ENCODE assay signal across 25 cellular contexts in the genomic region with DNA sequence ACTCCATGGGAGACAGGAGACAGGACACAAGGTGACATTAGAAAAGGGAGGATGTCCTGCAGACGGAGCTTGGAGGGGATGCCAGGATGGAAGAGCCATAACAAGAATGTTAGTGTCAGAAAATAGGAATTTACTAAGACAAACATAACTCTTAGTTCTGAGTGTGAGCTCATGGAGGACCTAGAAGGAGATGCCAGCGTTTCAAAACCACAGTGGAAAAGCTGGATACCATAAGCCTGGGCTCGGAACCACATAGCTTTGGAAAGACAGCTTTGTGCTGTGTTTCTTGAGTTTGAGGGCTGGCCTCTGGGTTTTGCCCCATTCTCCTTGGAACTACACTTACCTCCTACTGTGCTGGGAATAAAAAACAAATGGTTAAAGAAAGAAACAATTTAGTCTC.
A peak's percentile ranks its signal among the peaks of the same experiment; 100 is the strongest.
DNase-seq lines count a peak whose midpoint lies in the region; TF ChIP-seq lines count a peak whose summit lies in the region.
"Had no signal": no experiment of that assay in that cellular context is flagged by ENCODE, and none has a peak within 500 bp of the region (broad histone marks: within the 10 kb centered on the region; RNA-seq: fewer than 3 reads in every experiment).

No MANE protein-coding gene starts in this region.

- H2BK15ac ChIP-seq in mesenchymal stem cell (ENCODE audit: low read depth, poor library complexity, severe bottlenecking): no peak overlapping the region

- in situ Hi-C loops in brain microvascular endothelial cell (cut with HindIII; ENCODE audit: low pct_ligation_motif_present, low sequenced_read_pairs): no loop called here

- H3K4me1 Mint-ChIP-seq in glutamatergic neuron (ENCODE audit: low read depth, unreplicated experiment): peaks cover 11% of the 10 kb centered on the region
- no peaks in the 10 kb centered on the region for H3K4me1 Mint-ChIP-seq in activated T-cell treated with anti-CD3 and anti-CD28 coated beads, Interleukin-2, amount 50 U/mL, for 24 hours (ENCODE audit: low read depth)
- H3K4me1 Mint-ChIP-seq: activated CD8-positive, alpha-beta memory T cell treated with anti-CD3 and anti-CD28 coated beads, Interleukin-2, amount 10 ng/mL, durations not matched to agents 7 days and 5 days; CD14-positive monocyte; T-cell had no signal

- H2AK5ac ChIP-seq in mesenchymal stem cell (ENCODE audit: low read length, severe bottlenecking): no peak overlapping the region

- H3K4me1 ChIP-seq in mesenchymal stem cell (ENCODE audit: control insufficient read depth, insufficient read depth, low read depth, low read length): peaks cover 2% of the 10 kb centered on the region
- H3K4me1 ChIP-seq: lower lobe of right lung had no signal

- H4K8ac ChIP-seq in mesenchymal stem cell (ENCODE audit: low read length): no peak overlapping the region

- H3K4me3 ChIP-seq in brain microvascular endothelial cell (ENCODE audit: low read depth, low read length) (no peak overlapping the region), mesenchymal stem cell (ENCODE audit: insufficient read depth in 1 of 2, low read depth in 1 of 2, low read length in 2 of 2) (no peak overlapping the region)
- H3K4me3 ChIP-seq: lower lobe of right lung had no signal

- H3K27ac Mint-ChIP-seq in glutamatergic neuron (ENCODE audit: unreplicated experiment): no peak overlapping the region
- no peak overlapping the region for H3K27ac Mint-ChIP-seq in activated T-cell treated with anti-CD3 and anti-CD28 coated beads, Interleukin-2, amount 50 U/mL, for 24 hours
- H3K27ac Mint-ChIP-seq: activated CD8-positive, alpha-beta memory T cell treated with anti-CD3 and anti-CD28 coated beads, Interleukin-2, amount 10 ng/mL, durations not matched to agents 7 days and 5 days; activated naive CD8-positive, alpha-beta T cell treated with anti-CD3 and anti-CD28 coated beads for 36 hours; CD14-positive monocyte; dendritic cell treated with granulocyte-macrophage colony-stimulating factor and Interleukin-4, amounts not matched to agents 40 ng/mL and 50 ng/mL, for 4 days; T-cell had no signal

- H3K27me3 Mint-ChIP-seq in glutamatergic neuron (ENCODE audit: unreplicated experiment): peaks cover 4% of the 10 kb centered on the region
- no peaks in the 10 kb centered on the region for H3K27me3 Mint-ChIP-seq in activated T-cell treated with anti-CD3 and anti-CD28 coated beads, Interleukin-2, amount 50 U/mL, for 24 hours
- H3K27me3 Mint-ChIP-seq: activated naive CD8-positive, alpha-beta T cell treated with anti-CD3 and anti-CD28 coated beads for 36 hours; dendritic cell treated with granulocyte-macrophage colony-stimulating factor and Interleukin-4, amounts not matched to agents 40 ng/mL and 50 ng/mL, for 4 days; T-cell had no signal

- no peak overlapping the region for H3K4me3 Mint-ChIP-seq in glutamatergic neuron (ENCODE audit: unreplicated experiment)
- no peak overlapping the region for H3K4me3 Mint-ChIP-seq in activated T-cell treated with anti-CD3 and anti-CD28 coated beads, Interleukin-2, amount 50 U/mL, for 24 hours
- H3K4me3 Mint-ChIP-seq: activated CD8-positive, alpha-beta memory T cell treated with anti-CD3 and anti-CD28 coated beads, Interleukin-2, amount 10 ng/mL, durations not matched to agents 7 days and 5 days; activated naive CD8-positive, alpha-beta T cell treated with anti-CD3 and anti-CD28 coated beads for 36 hours; CD14-positive monocyte; dendritic cell treated with granulocyte-macrophage colony-stimulating factor and Interleukin-4, amounts not matched to agents 40 ng/mL and 50 ng/mL, for 4 days; T-cell had no signal

- no peaks in the 10 kb centered on the region for H3K9me3 ChIP-seq in mesenchymal stem cell (ENCODE audit: control insufficient read depth, low read length)
- H3K9me3 ChIP-seq: lower lobe of right lung had no signal

- no peak overlapping the region for H2BK5ac ChIP-seq in mesenchymal stem cell (ENCODE audit: low read depth, low read length, poor library complexity, severe bottlenecking)

- H3K36me3 ChIP-seq in brain microvascular endothelial cell (replicated peaks) (no peaks in the 10 kb centered on the region), mesenchymal stem cell (ENCODE audit: control insufficient read depth in 1 of 2, insufficient read depth in 2 of 2, low read depth in 1 of 2, low read length in 2 of 2) (no peaks in the 10 kb centered on the region)
- H3K36me3 ChIP-seq: lower lobe of right lung had no signal

- WGBS in mesenchymal stem cell: 18% methylated on average over 3 of the region's 3 CpGs

- no peak overlapping the region for H3K14ac ChIP-seq in mesenchymal stem cell (ENCODE audit: low read length in 2 of 2)

- H3K36me3 Mint-ChIP-seq in glutamatergic neuron (ENCODE audit: unreplicated experiment): no peaks in the 10 kb centered on the region
- no peaks in the 10 kb centered on the region for H3K36me3 Mint-ChIP-seq in activated T-cell treated with anti-CD3 and anti-CD28 coated beads, Interleukin-2, amount 50 U/mL, for 24 hours (ENCODE audit: low read depth)
- H3K36me3 Mint-ChIP-seq: activated CD8-positive, alpha-beta memory T cell treated with anti-CD3 and anti-CD28 coated beads, Interleukin-2, amount 10 ng/mL, durations not matched to agents 7 days and 5 days; activated naive CD8-positive, alpha-beta T cell treated with anti-CD3 and anti-CD28 coated beads for 36 hours; CD14-positive monocyte; T-cell had no signal

- H3K79me1 ChIP-seq in mesenchymal stem cell (replicated peaks; ENCODE audit: low read length, poor library complexity, severe bottlenecking): no peaks in the 10 kb centered on the region

- no peak overlapping the region for H3K4me2 ChIP-seq in mesenchymal stem cell (ENCODE audit: low read length, poor library complexity, severe bottlenecking)

- H3K18ac ChIP-seq in mesenchymal stem cell (ENCODE audit: low read depth in 1 of 2, low read length in 2 of 2): peak overlapping the region in 1 of 2 experiments; percentile 38

- no peak overlapping the region for H2BK120ac ChIP-seq in mesenchymal stem cell (ENCODE audit: low read depth, low read length)

- no peak overlapping the region for H3K23ac ChIP-seq in mesenchymal stem cell (ENCODE audit: low read length in 2 of 2)

- no peak overlapping the region for H2BK12ac ChIP-seq in mesenchymal stem cell (ENCODE audit: low read length in 2 of 2)

- DNase-seq in AG08396 (ENCODE audit: low spot score) (peak; percentile 26), HT1080 (ENCODE audit: low read depth) (peak; percentile 15), brain microvascular endothelial cell (peak; percentile 20), mesenchymal stem cell (peak; percentile 71), glutamatergic neuron (no peak), NCI-H1417 treated with DMSO at 0.1 percent for 48 hours (lab: John Stamatoyannopoulos, UW) (no peak), NCI-H2029 treated with DMSO at 0.1 percent for 48 hours (lab: John Stamatoyannopoulos, UW) (no peak)
- no peak for DNase-seq in activated T-cell treated with anti-CD3 and anti-CD28 coated beads, Interleukin-2, amount 50 U/mL, for 24 hours
- DNase-seq: activated CD4-positive, alpha-beta T cell treated with anti-CD3 and anti-CD28 coated beads for 4 hours; activated CD8-positive, alpha-beta memory T cell treated with anti-CD3 and anti-CD28 coated beads, Interleukin-2, amount 10 ng/mL, durations not matched to agents 7 days and 5 days; activated naive CD8-positive, alpha-beta T cell treated with anti-CD3 and anti-CD28 coated beads for 36 hours; DMS153; foreskin melanocyte; lower lobe of right lung; NCI-H1436; NCI-H2171 treated with DMSO at 0.1 percent for 48 hours; NCI-H748 treated with DMSO at 0.1 percent for 48 hours; nucleus accumbens; OCI-M1; Right ventricle myocardium superior; stimulated activated CD4-positive, alpha-beta T cell treated with anti-CD3 and anti-CD28 coated beads, Interleukin-12 subunit alpha, Interleukin-12 subunit beta, amount 100 ng/mL, for 4 hours; substantia nigra; T-cell had no signal

- peak overlapping the region; percentile 32 for H3K27ac ChIP-seq in brain microvascular endothelial cell
- peak overlapping the region; percentile 72 for H3K27ac ChIP-seq in mesenchymal stem cell (ENCODE audit: low read length, poor library complexity, severe bottlenecking)
- H3K27ac ChIP-seq: lower lobe of right lung had no signal

- H4K91ac ChIP-seq in mesenchymal stem cell (ENCODE audit: low read length): no peak overlapping the region

- TF ChIP-seq CTCF in brain microvascular endothelial cell (IDR thresholded peaks at IDR 0.05; ENCODE audit: low read depth, low read length, missing control alignments): no peak
- TF ChIP-seq CTCF in glutamatergic neuron (IDR thresholded peaks at IDR 0.05; ENCODE audit: partially characterized antibody, unreplicated experiment): no peak

- peaks cover 1% of the 10 kb centered on the region for H3K9me3 Mint-ChIP-seq in glutamatergic neuron (ENCODE audit: unreplicated experiment)
- H3K9me3 Mint-ChIP-seq in activated T-cell treated with anti-CD3 and anti-CD28 coated beads, Interleukin-2, amount 50 U/mL, for 24 hours: no peaks in the 10 kb centered on the region
- H3K9me3 Mint-ChIP-seq: activated naive CD8-positive, alpha-beta T cell treated with anti-CD3 and anti-CD28 coated beads for 36 hours; CD14-positive monocyte; dendritic cell treated with granulocyte-macrophage colony-stimulating factor and Interleukin-4, amounts not matched to agents 40 ng/mL and 50 ng/mL, for 4 days; T-cell had no signal

- no peak overlapping the region for H2AFZ ChIP-seq in mesenchymal stem cell (ENCODE audit: low read depth, low read length)

- no peak overlapping the region for H3K4ac ChIP-seq in mesenchymal stem cell (ENCODE audit: low read depth in 1 of 2, low read length in 2 of 2)

- no peak overlapping the region for H3K9ac ChIP-seq in mesenchymal stem cell (ENCODE audit: low read length)

- H3K27me3 ChIP-seq in brain microvascular endothelial cell (replicated peaks) (no peaks in the 10 kb centered on the region), mesenchymal stem cell (ENCODE audit: control insufficient read depth in 1 of 2, insufficient read depth in 1 of 2, low read length in 2 of 2) (no peaks in the 10 kb centered on the region)

Comparison
In these comparisons a context has a peak if more than half of its experiments do, and no peak if none do; other contexts are left out.
1. DNase-seq: peak in AG08396 (single experiment), HT1080 (single experiment), brain microvascular endothelial cell (single experiment) and mesenchymal stem cell (single experiment); none in glutamatergic neuron (single experiment), NCI-H1417 treated with DMSO at 0.1 percent for 48 hours (single experiment), NCI-H2029 treated with DMSO at 0.1 percent for 48 hours (single experiment) and activated T-cell treated with anti-CD3 and anti-CD28 coated beads, Interleukin-2, amount 50 U/mL, for 24 hours (single experiment).